In the genomic region with DNA sequence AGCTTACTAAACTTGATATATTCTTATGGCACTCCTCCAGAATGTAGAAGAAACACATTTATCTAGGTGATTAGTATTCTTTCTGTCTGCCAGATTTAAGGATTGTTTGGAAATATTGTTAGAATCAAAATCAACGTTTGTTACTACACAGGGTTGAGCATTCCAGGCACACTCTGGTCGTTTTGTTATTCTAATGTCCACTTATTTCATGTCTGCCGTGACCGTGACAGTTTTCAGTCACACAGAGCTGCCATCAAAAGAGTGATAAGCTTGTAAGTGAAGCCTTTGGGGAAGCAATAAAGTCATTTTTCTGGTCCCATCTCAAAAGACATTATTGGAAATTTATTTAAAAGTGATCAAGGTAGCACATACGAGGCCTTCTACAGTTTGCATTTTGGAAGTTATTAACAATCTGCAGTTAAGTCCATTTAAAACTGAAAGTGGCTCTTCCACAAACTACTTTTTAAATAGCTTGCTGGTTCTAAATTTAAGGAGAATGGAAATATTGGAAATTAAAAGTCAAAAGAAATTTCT, we compare ENCODE assay signal across 12 cellular contexts. TPM values are rescaled to one million over a fixed set of nuclear protein-coding genes. Genes with fewer than 3 reads are reported as not detected.
DNase-seq lines count a peak whose midpoint lies in the region; ATAC-seq and TF ChIP-seq lines count a peak whose summit lies in the region.
"Had no signal": no experiment of that assay in that cellular context is flagged by ENCODE, and none has a peak within 500 bp of the region (broad histone marks: within the 10 kb centered on the region; RNA-seq: fewer than 3 reads in every experiment).

No MANE protein-coding gene starts in this region.

- H3K18ac ChIP-seq in mesenchymal stem cell (ENCODE audit: low read depth in 1 of 2, low read length in 2 of 2) = no peak overlapping the region

- H2BK120ac ChIP-seq in mesenchymal stem cell (ENCODE audit: low read depth, low read length) = no peak overlapping the region

- in situ Hi-C loops in transverse colon (cut with MboI; ENCODE audit: low pct_ligation_motif_present in 1 of 4, low pct_unique_long_range_greater_than_20kb in 1 of 4, low sequenced_read_pairs in 3 of 4) = no loop called here

- H3K27me3 ChIP-seq in RWPE2 (ENCODE audit: insufficient read depth, poor library complexity, severe bottlenecking) (no peaks in the 10 kb centered on the region), mesenchymal stem cell (ENCODE audit: control insufficient read depth in 1 of 2, insufficient read depth in 1 of 2, low read length in 2 of 2) (no peaks in the 10 kb centered on the region), transverse colon (no peaks in the 10 kb centered on the region)

- intact Hi-C loops in transverse colon (cut with DNase I; ENCODE audit: low total_unique reads) = no loop called here

- 57% methylated on average over 4 of the region's 5 CpGs for WGBS in mesenchymal stem cell
- 52 to 62% methylated on average over 5 of the region's 5 CpGs for WGBS in transverse colon (ENCODE audit: low coverage in 1 of 2), 2 donors

- TF ChIP-seq POLR2A in transverse colon (IDR thresholded peaks at IDR 0.05) = no peak

- H2AFZ ChIP-seq in mesenchymal stem cell (ENCODE audit: low read depth, low read length) = no peak overlapping the region

- H3K4me2 ChIP-seq in mesenchymal stem cell (ENCODE audit: low read length, poor library complexity, severe bottlenecking) = no peak overlapping the region

- H3K79me1 ChIP-seq in mesenchymal stem cell (replicated peaks; ENCODE audit: low read length, poor library complexity, severe bottlenecking) = peaks cover 8% of the 10 kb centered on the region

- no peak for TF ChIP-seq EP300 in transverse colon (IDR thresholded peaks at IDR 0.05; ENCODE audit: low read depth)

- ATAC-seq in RWPE2 (ENCODE audit: low read depth) = no peak
- no peak for ATAC-seq in GM19467 (IDR thresholded peaks at IDR 0.05; ENCODE audit: unreplicated experiment)

- no peak overlapping the region for H4K8ac ChIP-seq in mesenchymal stem cell (ENCODE audit: low read length)

- no peaks in the 10 kb centered on the region for H3K36me3 ChIP-seq in RWPE2 (ENCODE audit: low read depth)
- no peaks in the 10 kb centered on the region for H3K36me3 ChIP-seq in mesenchymal stem cell (ENCODE audit: control insufficient read depth in 1 of 2, insufficient read depth in 2 of 2, low read depth in 1 of 2, low read length in 2 of 2)
- H3K36me3 ChIP-seq in transverse colon = no peaks in the 10 kb centered on the region

- TF ChIP-seq CTCF in RWPE2 (IDR thresholded peaks at IDR 0.05; ENCODE audit: poor library complexity, severe bottlenecking) (no peak), transverse colon (IDR thresholded peaks at IDR 0.05) (no peak)

- no peak overlapping the region for H3K4me3 ChIP-seq in RWPE2 (ENCODE audit: severe bottlenecking)
- H3K4me3 ChIP-seq in mesenchymal stem cell (ENCODE audit: insufficient read depth in 1 of 2, low read depth in 1 of 2, low read length in 2 of 2) = peak overlapping the region in 1 of 2 experiments; percentile 71
- H3K4me3 ChIP-seq in transverse colon = no peak overlapping the region

- peak overlapping the region; percentile 82 for H3K9ac ChIP-seq in mesenchymal stem cell (ENCODE audit: low read length)

- H3K4ac ChIP-seq in mesenchymal stem cell (ENCODE audit: low read depth in 1 of 2, low read length in 2 of 2) = no peak overlapping the region

- H2AK5ac ChIP-seq in mesenchymal stem cell (ENCODE audit: low read length, severe bottlenecking) = no peak overlapping the region

- H2BK15ac ChIP-seq in mesenchymal stem cell (ENCODE audit: low read depth, poor library complexity, severe bottlenecking) = no peak overlapping the region

- peaks cover 2% of the 10 kb centered on the region for H3K9me3 ChIP-seq in RWPE2 (ENCODE audit: severe bottlenecking)
- no peaks in the 10 kb centered on the region for H3K9me3 ChIP-seq in mesenchymal stem cell (ENCODE audit: control insufficient read depth, low read length)
- H3K9me3 ChIP-seq in transverse colon = no peaks in the 10 kb centered on the region

- H2BK12ac ChIP-seq in mesenchymal stem cell (ENCODE audit: low read length in 2 of 2) = no peak overlapping the region

- H2BK5ac ChIP-seq in mesenchymal stem cell (ENCODE audit: low read depth, low read length, poor library complexity, severe bottlenecking) = no peak overlapping the region

- peaks cover 47% of the 10 kb centered on the region for H3K4me1 ChIP-seq in RWPE2 (ENCODE audit: insufficient read depth, poor library complexity, severe bottlenecking)
- no peaks in the 10 kb centered on the region for H3K4me1 ChIP-seq in mesenchymal stem cell (ENCODE audit: control insufficient read depth, insufficient read depth, low read depth, low read length)
- H3K4me1 ChIP-seq in transverse colon = peaks cover 3 to 48% (median 13%) of the 10 kb centered on the region in 4 donors

- no peak for DNase-seq in RWPE2 (ENCODE audit: low spot score)
- no peak for DNase-seq in epithelial cell of prostate (ENCODE audit: low read depth, low spot score)
- DNase-seq in mesenchymal stem cell = no peak
- DNase-seq in transverse colon = no peak
- DNase-seq in Ammon's horn (ENCODE audit: low spot score) = no peak
- DNase-seq in hepatic stellate cell (ENCODE audit: low spot score) = no peak
- DNase-seq: activated CD4-positive, alpha-beta T cell treated with anti-CD3 and anti-CD28 coated beads, Interleukin-2, amount 50 U/mL, for 1 hour; Calu3; MM.1S; NCI-H446; trophoblast cell had no signal

- H3K27ac ChIP-seq in RWPE2 (ENCODE audit: poor library complexity, severe bottlenecking) (peak overlapping the region; percentile 13), epithelial cell of prostate (peak overlapping the region; percentile 31), mesenchymal stem cell (ENCODE audit: low read length, poor library complexity, severe bottlenecking) (no peak overlapping the region), transverse colon (peak overlapping the region; percentile 15 to 55 (median 40))

- no peak overlapping the region for H3K23ac ChIP-seq in mesenchymal stem cell (ENCODE audit: low read length in 2 of 2)

- H3K14ac ChIP-seq in mesenchymal stem cell (ENCODE audit: low read length in 2 of 2) = no peak overlapping the region

- no peak overlapping the region for H4K91ac ChIP-seq in mesenchymal stem cell (ENCODE audit: low read length)

RNA-seq across cellular contexts. Expression of gene NFIA, which starts 38.0 kb away (rescaled TPM):
- 5.0 TPM for polyA plus RNA-seq in mesenchymal stem cell (2013, experiment 1 of 2)
- 4.9 TPM for polyA plus RNA-seq in mesenchymal stem cell (2013, experiment 2 of 2)
- 10 to 100 TPM; 17.3 to 37.2 (median 29.8) TPM for total RNA-seq in transverse colon
